8 cellular contexts compared by ENCODE assay signal in the genomic region with DNA sequence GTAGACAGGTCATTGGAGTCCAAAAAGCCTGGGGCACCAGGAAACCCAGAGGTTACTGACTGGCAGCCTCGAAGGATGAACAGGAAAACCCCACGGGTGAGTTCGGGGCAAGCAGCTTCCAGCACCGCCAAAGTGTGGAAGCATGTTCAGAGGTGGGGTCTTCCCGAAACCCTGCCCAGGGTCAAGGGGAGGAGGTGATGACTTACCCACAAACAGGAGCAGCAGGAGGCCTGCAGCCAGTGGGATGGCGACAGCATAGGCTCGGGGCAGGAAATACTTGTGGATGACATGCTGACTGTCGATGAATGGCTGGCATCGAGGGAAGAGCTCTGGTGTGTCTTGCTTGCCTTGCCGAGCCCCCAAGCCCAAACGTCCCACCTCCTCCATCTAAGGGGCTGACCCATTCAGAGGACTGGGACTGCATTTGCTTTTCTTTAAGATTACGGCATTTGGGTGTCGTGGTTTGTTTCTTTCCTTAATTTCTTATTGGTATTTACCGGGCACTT. TPM values are rescaled to one million over a fixed set of nuclear protein-coding genes. Genes with fewer than 3 reads are reported as not detected.
DNase-seq lines count a peak whose midpoint lies in the region; ATAC-seq and TF ChIP-seq lines count a peak whose summit lies in the region.

No MANE protein-coding gene starts in this region.

- H3K27ac Mint-ChIP-seq in activated CD4-positive, alpha-beta T cell treated with anti-CD3 and anti-CD28 coated beads for 36 hours, result peak overlapping the region; percentile 93
- peak overlapping the region; percentile 95 for H3K27ac Mint-ChIP-seq in T-helper 17 cell
- peak overlapping the region; percentile 98 for H3K27ac Mint-ChIP-seq in stimulated activated effector memory CD8-positive, alpha-beta T cell treated with anti-CD3 and anti-CD28 coated beads, Interleukin-12 subunit alpha, Interleukin-12 subunit beta, amount 100 ng/mL, for 72 hours

- H3K4me1 Mint-ChIP-seq in activated CD4-positive, alpha-beta T cell treated with anti-CD3 and anti-CD28 coated beads for 36 hours, result peaks cover 37% of the 10 kb centered on the region
- peaks cover 40% of the 10 kb centered on the region for H3K4me1 Mint-ChIP-seq in T-helper 17 cell
- peaks cover 45% of the 10 kb centered on the region for H3K4me1 Mint-ChIP-seq in stimulated activated effector memory CD8-positive, alpha-beta T cell treated with anti-CD3 and anti-CD28 coated beads, Interleukin-12 subunit alpha, Interleukin-12 subunit beta, amount 100 ng/mL, for 72 hours

- POLR2A ChIA-PET in activated CD4-positive, alpha-beta T cell treated with anti-CD3 and anti-CD28 coated beads for 36 hours (lab: Charles Lee), result no interaction called here

- ATAC-seq in activated CD4-positive, alpha-beta T cell treated with anti-CD3 and anti-CD28 coated beads for 36 hours, result no peak
- ATAC-seq in T-helper 17 cell, result no peak
- ATAC-seq in stimulated activated effector memory CD8-positive, alpha-beta T cell treated with anti-CD3 and anti-CD28 coated beads, Interleukin-12 subunit alpha, Interleukin-12 subunit beta, amount 100 ng/mL, for 72 hours, result no peak
- ATAC-seq in GM21390 (IDR thresholded peaks at IDR 0.05; ENCODE audit: unreplicated experiment), result no peak
- ATAC-seq in GM21367 (IDR thresholded peaks at IDR 0.05; ENCODE audit: unreplicated experiment), result no peak

- peaks cover 27% of the 10 kb centered on the region for H3K36me3 Mint-ChIP-seq in activated CD4-positive, alpha-beta T cell treated with anti-CD3 and anti-CD28 coated beads for 36 hours (ENCODE audit: low read depth)
- H3K36me3 Mint-ChIP-seq in T-helper 17 cell (ENCODE audit: low read depth), result peaks cover 3% of the 10 kb centered on the region
- peaks cover 56% of the 10 kb centered on the region for H3K36me3 Mint-ChIP-seq in stimulated activated effector memory CD8-positive, alpha-beta T cell treated with anti-CD3 and anti-CD28 coated beads, Interleukin-12 subunit alpha, Interleukin-12 subunit beta, amount 100 ng/mL, for 72 hours

- peak overlapping the region; percentile 94 for H3K4me3 Mint-ChIP-seq in activated CD4-positive, alpha-beta T cell treated with anti-CD3 and anti-CD28 coated beads for 36 hours
- peak overlapping the region; percentile 99 for H3K4me3 Mint-ChIP-seq in T-helper 17 cell
- H3K4me3 Mint-ChIP-seq in stimulated activated effector memory CD8-positive, alpha-beta T cell treated with anti-CD3 and anti-CD28 coated beads, Interleukin-12 subunit alpha, Interleukin-12 subunit beta, amount 100 ng/mL, for 72 hours, result peak overlapping the region; percentile 93

- H3K4me3 ChIP-seq in fibroblast of mammary gland (ENCODE audit: control insufficient read depth, low read depth, low read length), result peak overlapping the region; percentile 92

- CTCF ChIA-PET in activated CD4-positive, alpha-beta T cell treated with anti-CD3 and anti-CD28 coated beads for 36 hours (lab: Charles Lee), result interaction anchor here (0.6 kb wide), 1 partner anchor 39 kb away, joined by 3 read pairs; no protein-coding TSS in a partner anchor

- H3K27me3 Mint-ChIP-seq in activated CD4-positive, alpha-beta T cell treated with anti-CD3 and anti-CD28 coated beads for 36 hours, result no peaks in the 10 kb centered on the region
- H3K27me3 Mint-ChIP-seq in T-helper 17 cell, result no peaks in the 10 kb centered on the region

- DNase-seq in activated CD4-positive, alpha-beta T cell treated with anti-CD3 and anti-CD28 coated beads for 36 hours, result no peak
- DNase-seq in activated CD4-positive, alpha-beta T cell treated with anti-CD3 and anti-CD28 coated beads for 48 hours, result no peak
- DNase-seq in T-helper 17 cell (no peak), fibroblast of mammary gland (ENCODE audit: low read depth) (no peak), GM19238 (ENCODE audit: insufficient read length, low spot score) (no peak)
- DNase-seq in stimulated activated effector memory CD8-positive, alpha-beta T cell treated with anti-CD3 and anti-CD28 coated beads, Interleukin-12 subunit alpha, Interleukin-12 subunit beta, amount 100 ng/mL, for 72 hours (ENCODE audit: low spot score in 2 of 2), result no peak

- intact Hi-C loops in activated CD4-positive, alpha-beta T cell treated with anti-CD3 and anti-CD28 coated beads for 36 hours (cut with DNase I, micrococcal nuclease), result loop anchor here (2.0 to 5.0 kb wide), 3 partner anchors 36 to 192 kb away; a partner anchor contains a TSS

- no peaks in the 10 kb centered on the region for H3K9me3 ChIP-seq in T-helper 17 cell (ENCODE audit: control insufficient read depth, low read length, poor library complexity, severe bottlenecking)

- H3K9me3 Mint-ChIP-seq in activated CD4-positive, alpha-beta T cell treated with anti-CD3 and anti-CD28 coated beads for 36 hours (ENCODE audit: low read depth), result no peaks in the 10 kb centered on the region
- no peaks in the 10 kb centered on the region for H3K9me3 Mint-ChIP-seq in stimulated activated effector memory CD8-positive, alpha-beta T cell treated with anti-CD3 and anti-CD28 coated beads, Interleukin-12 subunit alpha, Interleukin-12 subunit beta, amount 100 ng/mL, for 72 hours

- no peak for TF ChIP-seq CTCF in fibroblast of mammary gland (conservative IDR thresholded peaks at IDR 0.05; ENCODE audit: control insufficient read depth, insufficient read depth, low read depth, low read length)

RNA-seq across cellular contexts. Expression of a gene that starts 1.3 kb away (rescaled TPM):
- 10 to 100 TPM; 44.1 to 46.6 TPM for total RNA-seq in activated CD4-positive, alpha-beta T cell treated with anti-CD3 and anti-CD28 coated beads for 36 hours
- total RNA-seq in T-helper 17 cell, result 10 to 100 TPM; 23.3 to 26.2 TPM

RNA-seq across cellular contexts. Expression of a gene that starts 5.8 kb away (rescaled TPM):
- total RNA-seq in activated CD4-positive, alpha-beta T cell treated with anti-CD3 and anti-CD28 coated beads for 36 hours, result 1 to 10 TPM; 1.9 to 2.8 TPM
- total RNA-seq in T-helper 17 cell, result 1 to 10 TPM; 2.1 to 2.3 TPM

RNA-seq across cellular contexts. Expression of a gene that starts 19.6 kb away (rescaled TPM):
- total RNA-seq in activated CD4-positive, alpha-beta T cell treated with anti-CD3 and anti-CD28 coated beads for 36 hours, result 10 to 100 TPM; 14.9 to 20.7 TPM
- 10 to 100 TPM; 18.5 to 22.1 TPM for total RNA-seq in T-helper 17 cell

RNA-seq across cellular contexts. Expression of a gene that starts 37.0 kb away (rescaled TPM):
- total RNA-seq in activated CD4-positive, alpha-beta T cell treated with anti-CD3 and anti-CD28 coated beads for 36 hours, result 10 to 100 TPM; 46.3 to 63.3 TPM
- total RNA-seq in T-helper 17 cell, result 100 to 1,000 TPM in 1 of 2 donors, 10 to 100 TPM in 1; 74.5 to 108 TPM

RNA-seq across cellular contexts. Expression of a gene that starts 44.4 kb away (rescaled TPM):
- 10 to 100 TPM; 56.2 to 58.4 TPM for total RNA-seq in activated CD4-positive, alpha-beta T cell treated with anti-CD3 and anti-CD28 coated beads for 36 hours
- total RNA-seq in T-helper 17 cell, result 100 to 1,000 TPM; 254 to 268 TPM
